Comparison of ENCODE assay signal across 19 cellular contexts in the genomic region with DNA sequence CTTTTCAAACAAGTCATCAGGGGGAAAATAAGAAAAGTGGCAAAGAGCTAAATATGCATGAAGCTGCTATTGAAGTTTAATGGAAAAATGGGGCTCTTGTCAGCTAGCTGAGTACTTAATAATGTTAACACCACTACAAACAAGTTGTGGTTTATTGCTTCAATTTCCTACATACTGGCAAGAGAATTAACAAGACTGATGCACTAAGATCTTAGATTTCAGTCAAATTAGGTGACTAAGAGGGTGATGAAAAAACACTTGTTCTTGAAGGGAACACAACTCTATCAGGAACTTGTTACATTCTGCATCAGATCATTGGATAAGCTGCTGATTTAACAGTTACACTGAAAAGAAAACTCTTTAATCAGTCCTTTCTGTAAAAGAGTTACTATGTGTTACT.
"Had no signal": no experiment of that assay in that cellular context is flagged by ENCODE, and none has a peak within 500 bp of the region (broad histone marks: within the 10 kb centered on the region; RNA-seq: fewer than 3 reads in every experiment).

No MANE protein-coding gene starts in this region.

- H3K4me3 ChIP-seq: colonic mucosa, hepatocyte, suprapubic skin, thyroid gland had no signal

- DNase-seq: colonic mucosa; dermis blood vessel endothelial cell; effector CD4-positive, alpha-beta T cell; endodermal cell; erythroblast; foreskin melanocyte; head of caudate nucleus; kidney glomerular epithelial cell; mammary epithelial cell; naive thymus-derived CD4-positive, alpha-beta T cell; nephron progenitor cell; stimulated activated CD4-positive, alpha-beta T cell treated with anti-CD3 and anti-CD28 coated beads, Interleukin-2, amount 100 ng/mL, for 24 hours; stimulated activated CD4-positive, alpha-beta T cell treated with anti-CD3 and anti-CD28 coated beads, Interleukin-4, amount 100 ng/mL, for 4 hours; stimulated activated naive B cell treated with anti-CD40 and anti-IgM and Interleukin-4, amounts not matched to agents 10 μg/mL and 1 μg/mL and 100 μg/mL, for 72 hours; thyroid gland had no signal

- H3K4me1 Mint-ChIP-seq: endodermal cell, nephron progenitor cell had no signal

- H3K4me3 Mint-ChIP-seq: endodermal cell; naive thymus-derived CD4-positive, alpha-beta T cell; nephron progenitor cell; stimulated activated naive B cell treated with anti-CD40 and anti-IgM and Interleukin-4, amounts not matched to agents 10 μg/mL and 1 μg/mL and 100 μg/mL, for 72 hours; type B pancreatic cell had no signal

- ATAC-seq: naive thymus-derived CD4-positive, alpha-beta T cell; sciatic nerve; stimulated activated naive B cell treated with anti-CD40 and anti-IgM and Interleukin-4, amounts not matched to agents 10 μg/mL and 1 μg/mL and 100 μg/mL, for 72 hours had no signal

- H3K27me3 Mint-ChIP-seq: naive thymus-derived CD4-positive, alpha-beta T cell; stimulated activated naive B cell treated with anti-CD40 and anti-IgM and Interleukin-4, amounts not matched to agents 10 μg/mL and 1 μg/mL and 100 μg/mL, for 72 hours; type B pancreatic cell had no signal

- H3K36me3 Mint-ChIP-seq: type B pancreatic cell had no signal

- H3K27ac Mint-ChIP-seq: endodermal cell; naive thymus-derived CD4-positive, alpha-beta T cell; nephron progenitor cell; stimulated activated naive B cell treated with anti-CD40 and anti-IgM and Interleukin-4, amounts not matched to agents 10 μg/mL and 1 μg/mL and 100 μg/mL, for 72 hours; type B pancreatic cell had no signal

- H3K9me3 Mint-ChIP-seq: type B pancreatic cell had no signal
